Comparison of ENCODE assay signal across 1 cellular context in the genomic region with DNA sequence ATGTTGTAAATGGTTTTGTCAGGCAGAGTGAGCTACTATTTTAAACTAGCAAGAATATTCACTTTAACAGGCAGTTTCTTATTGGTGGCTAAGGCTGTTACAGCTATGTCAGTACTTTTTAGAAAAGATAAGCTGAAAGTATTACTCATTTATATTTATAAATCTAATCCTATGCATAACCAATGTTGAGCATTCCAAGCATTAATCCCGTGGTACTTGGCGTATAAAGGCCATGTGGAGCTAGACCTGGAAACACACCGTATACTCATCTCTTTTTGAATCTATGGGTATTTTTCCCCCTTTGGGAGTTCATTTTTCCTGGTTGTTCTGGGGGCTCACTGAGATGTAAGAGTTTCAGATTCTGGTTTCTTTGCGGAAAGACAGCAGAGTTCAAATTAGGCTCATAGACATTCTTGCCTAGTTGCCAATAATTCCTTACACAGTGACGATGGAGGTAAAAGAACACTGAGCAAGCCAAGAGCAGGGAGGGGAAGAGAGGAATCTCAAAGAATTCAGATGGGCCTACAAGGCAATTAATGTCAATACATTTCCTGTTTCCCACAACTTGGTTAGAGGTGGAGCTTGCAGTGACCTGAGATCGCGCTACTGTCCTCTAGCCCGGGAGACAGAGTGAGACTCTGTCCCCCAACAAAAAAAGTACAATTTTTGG.
TF ChIP-seq lines count a peak whose summit lies in the region.

No MANE protein-coding gene starts in this region.

TF ChIP-seq in GM23338, 12 proteins besides CTCF, POLR2A, EP300 and RAD21:
- no peak for TF ChIP-seq JUNB (IDR thresholded peaks at IDR 0.05; ENCODE audit: unreplicated experiment)
- no peak for TF ChIP-seq EZH2phosphoT487 (IDR thresholded peaks at IDR 0.05; ENCODE audit: unreplicated experiment)
- no peak for TF ChIP-seq POLR2AphosphoS5 (IDR thresholded peaks at IDR 0.05; ENCODE audit: low read depth)
- TF ChIP-seq, protein P1, sequence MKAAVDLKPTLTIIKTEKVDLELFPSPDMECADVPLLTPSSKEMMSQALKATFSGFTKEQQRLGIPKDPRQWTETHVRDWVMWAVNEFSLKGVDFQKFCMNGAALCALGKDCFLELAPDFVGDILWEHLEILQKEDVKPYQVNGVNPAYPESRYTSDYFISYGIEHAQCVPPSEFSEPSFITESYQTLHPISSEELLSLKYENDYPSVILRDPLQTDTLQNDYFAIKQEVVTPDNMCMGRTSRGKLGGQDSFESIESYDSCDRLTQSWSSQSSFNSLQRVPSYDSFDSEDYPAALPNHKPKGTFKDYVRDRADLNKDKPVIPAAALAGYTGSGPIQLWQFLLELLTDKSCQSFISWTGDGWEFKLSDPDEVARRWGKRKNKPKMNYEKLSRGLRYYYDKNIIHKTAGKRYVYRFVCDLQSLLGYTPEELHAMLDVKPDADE (IDR thresholded peaks at IDR 0.05): no peak
- no peak for TF ChIP-seq ZNF331 (CRISPR knock-in tag; IDR thresholded peaks at IDR 0.05; ENCODE audit: low read depth)
- no peak for TF ChIP-seq STAT1 (IDR thresholded peaks at IDR 0.05; ENCODE audit: unreplicated experiment)
